ENCODE assay signal across 1 cellular context in the genomic region with DNA sequence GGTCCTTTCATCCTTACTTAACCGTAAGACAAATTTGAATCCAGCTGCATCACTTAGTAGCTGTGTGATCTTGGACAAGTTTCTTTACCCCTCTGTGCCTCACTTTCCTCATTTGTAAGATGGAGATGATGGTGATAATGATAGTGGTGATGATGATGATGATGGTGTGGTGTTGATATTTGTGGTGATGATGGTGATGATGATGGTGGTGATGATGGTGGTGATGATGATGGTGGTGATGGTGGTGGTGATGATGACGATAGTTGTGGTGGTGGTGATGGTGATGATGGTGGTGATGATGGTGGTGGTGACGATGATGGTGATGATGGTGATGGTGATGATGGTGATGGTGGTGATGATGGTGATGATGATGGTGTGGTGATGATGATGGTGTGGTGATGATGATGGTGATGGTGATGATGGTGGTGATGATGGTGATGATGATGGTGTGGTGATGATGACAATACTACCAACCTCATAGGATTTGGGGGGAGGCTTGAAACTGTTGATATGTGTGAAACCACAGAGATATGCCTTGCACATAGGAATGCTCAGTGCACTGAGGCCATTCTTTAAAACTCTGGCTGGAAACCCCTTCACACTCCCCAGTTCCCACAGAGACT.
TF ChIP-seq lines count a peak whose summit lies in the region.

No MANE protein-coding gene starts in this region.

TF ChIP-seq in IMR-90, 13 proteins besides CTCF, POLR2A, EP300 and RAD21 (continued from another document):
- no peak for TF ChIP-seq MXI1 (IDR thresholded peaks at IDR 0.05; ENCODE audit: borderline replicate concordance, low read depth, low read length)
- TF ChIP-seq, protein P1, sequence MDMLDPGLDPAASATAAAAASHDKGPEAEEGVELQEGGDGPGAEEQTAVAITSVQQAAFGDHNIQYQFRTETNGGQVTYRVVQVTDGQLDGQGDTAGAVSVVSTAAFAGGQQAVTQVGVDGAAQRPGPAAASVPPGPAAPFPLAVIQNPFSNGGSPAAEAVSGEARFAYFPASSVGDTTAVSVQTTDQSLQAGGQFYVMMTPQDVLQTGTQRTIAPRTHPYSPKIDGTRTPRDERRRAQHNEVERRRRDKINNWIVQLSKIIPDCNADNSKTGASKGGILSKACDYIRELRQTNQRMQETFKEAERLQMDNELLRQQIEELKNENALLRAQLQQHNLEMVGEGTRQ (IDR thresholded peaks at IDR 0.05; ENCODE audit: low read depth, low read length): no peak
- TF ChIP-seq RFX5 (IDR thresholded peaks at IDR 0.05; ENCODE audit: low read depth, low read length): no peak
- TF ChIP-seq, protein P2, sequence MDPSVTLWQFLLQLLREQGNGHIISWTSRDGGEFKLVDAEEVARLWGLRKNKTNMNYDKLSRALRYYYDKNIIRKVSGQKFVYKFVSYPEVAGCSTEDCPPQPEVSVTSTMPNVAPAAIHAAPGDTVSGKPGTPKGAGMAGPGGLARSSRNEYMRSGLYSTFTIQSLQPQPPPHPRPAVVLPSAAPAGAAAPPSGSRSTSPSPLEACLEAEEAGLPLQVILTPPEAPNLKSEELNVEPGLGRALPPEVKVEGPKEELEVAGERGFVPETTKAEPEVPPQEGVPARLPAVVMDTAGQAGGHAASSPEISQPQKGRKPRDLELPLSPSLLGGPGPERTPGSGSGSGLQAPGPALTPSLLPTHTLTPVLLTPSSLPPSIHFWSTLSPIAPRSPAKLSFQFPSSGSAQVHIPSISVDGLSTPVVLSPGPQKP (IDR thresholded peaks at IDR 0.05; ENCODE audit: borderline replicate concordance, low read depth, low read length): no peak
- no peak for TF ChIP-seq NFE2L2 (IDR thresholded peaks at IDR 0.05; ENCODE audit: low read depth, low read length)
- TF ChIP-seq RCOR1 (IDR thresholded peaks at IDR 0.05; ENCODE audit: insufficient replicate concordance, low read length): no peak
- no peak for TF ChIP-seq CEBPB (IDR thresholded peaks at IDR 0.05; ENCODE audit: low read depth, low read length)
- no peak for TF ChIP-seq MAFK (IDR thresholded peaks at IDR 0.05; ENCODE audit: low read depth, low read length)
- TF ChIP-seq MAZ (IDR thresholded peaks at IDR 0.05; ENCODE audit: borderline replicate concordance, low read depth, low read length): no peak
TF ChIP-seq in IMR-90: peak in this region for 0.
